In the genomic region with DNA sequence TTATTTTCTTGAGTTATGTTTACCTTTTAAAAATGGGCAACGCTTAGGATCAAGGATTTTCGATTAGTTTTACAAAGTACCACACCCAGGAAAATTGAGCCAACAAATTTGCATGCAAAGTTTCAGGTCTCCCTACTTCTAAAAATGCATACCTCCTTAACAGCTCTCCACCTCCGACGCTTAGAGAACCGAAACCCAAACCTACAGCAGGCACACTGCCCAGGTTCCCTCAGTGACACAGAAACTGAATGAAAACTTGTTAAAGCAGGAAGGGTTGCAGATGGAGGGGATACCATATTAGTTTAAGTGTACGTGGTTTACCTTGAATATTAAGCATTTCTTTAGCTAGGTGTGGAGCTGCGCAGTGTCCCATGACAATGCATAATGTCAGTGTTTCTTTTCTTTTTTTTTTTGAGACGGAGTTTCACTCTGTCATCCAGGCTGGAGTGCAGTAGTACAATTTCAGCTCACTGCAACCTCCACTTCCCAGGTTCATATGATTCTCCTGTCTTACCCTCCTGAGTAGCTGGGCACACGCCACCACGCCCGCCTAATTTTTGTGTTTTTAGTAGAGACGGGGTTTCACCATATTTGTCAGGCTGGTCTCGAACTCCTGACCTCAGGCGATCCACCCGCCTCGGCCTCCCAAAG, we compare ENCODE assay signal across 8 cellular contexts. TPM values are rescaled to one million over a fixed set of nuclear protein-coding genes. Genes with fewer than 3 reads are reported as not detected.
DNase-seq lines count a peak whose midpoint lies in the region; ATAC-seq and TF ChIP-seq lines count a peak whose summit lies in the region.

No MANE protein-coding gene starts in this region.

- no peaks in the 10 kb centered on the region for H3K27me3 ChIP-seq in thyroid gland

- TF ChIP-seq POLR2A in thyroid gland (IDR thresholded peaks at IDR 0.05), result no peak

- H3K27ac Mint-ChIP-seq in activated T-cell treated with anti-CD3 and anti-CD28 coated beads, Interleukin-2, amount 50 U/mL, for 24 hours, result peak overlapping the region; percentile 70
- peak overlapping the region; percentile 97 for H3K27ac Mint-ChIP-seq in T-helper 17 cell

- DNase-seq in activated T-cell treated with anti-CD3 and anti-CD28 coated beads, Interleukin-2, amount 50 U/mL, for 24 hours, result no peak
- no peak for DNase-seq in activated T-cell treated with anti-CD3 and anti-CD28 coated beads, Interleukin-2, amount 50 U/mL, for 1 hour
- no peak for DNase-seq in T-helper 17 cell
- peak; percentile 10 for DNase-seq in stimulated activated CD4-positive, alpha-beta T cell treated with anti-CD3 and anti-CD28 coated beads, Interleukin-12 subunit alpha, Interleukin-12 subunit beta, amount 100 ng/mL, for 4 hours
- no peak for DNase-seq in sciatic nerve (ENCODE audit: low spot score)
- DNase-seq in NCI-H2029 (lab: John Stamatoyannopoulos, UW), result no peak
- no peak for DNase-seq in thyroid gland

- no peak for TF ChIP-seq CTCF in thyroid gland (IDR thresholded peaks at IDR 0.05)

- H3K4me3 ChIP-seq in thyroid gland (replicated peaks in 1 of 3), result no peak overlapping the region

- no peak overlapping the region for H3K27ac ChIP-seq in thyroid gland

- H3K36me3 ChIP-seq in thyroid gland, result peaks cover 0 to under 1% of the 10 kb centered on the region in 2 donors

- peaks cover 8 to 9% of the 10 kb centered on the region in 2 donors for H3K4me1 ChIP-seq in thyroid gland

- peak overlapping the region; percentile 31 for H3K4me3 Mint-ChIP-seq in activated T-cell treated with anti-CD3 and anti-CD28 coated beads, Interleukin-2, amount 50 U/mL, for 24 hours
- H3K4me3 Mint-ChIP-seq in T-helper 17 cell, result peak overlapping the region; percentile 85

- H3K9me3 Mint-ChIP-seq in activated T-cell treated with anti-CD3 and anti-CD28 coated beads, Interleukin-2, amount 50 U/mL, for 24 hours, result no peaks in the 10 kb centered on the region

- ATAC-seq in HG03039 (IDR thresholded peaks at IDR 0.05; ENCODE audit: unreplicated experiment) (peak; percentile 69), T-helper 17 cell (peak; percentile 23), sciatic nerve (no peak)

- peaks cover 53% of the 10 kb centered on the region for H3K4me1 Mint-ChIP-seq in activated T-cell treated with anti-CD3 and anti-CD28 coated beads, Interleukin-2, amount 50 U/mL, for 24 hours (ENCODE audit: low read depth)
- H3K4me1 Mint-ChIP-seq in T-helper 17 cell, result peaks cover 54% of the 10 kb centered on the region

- 72 to 77% methylated on average over 16 of the region's 16 CpGs for WGBS in thyroid gland, 2 donors

- H3K27me3 Mint-ChIP-seq in activated T-cell treated with anti-CD3 and anti-CD28 coated beads, Interleukin-2, amount 50 U/mL, for 24 hours, result no peaks in the 10 kb centered on the region
- no peaks in the 10 kb centered on the region for H3K27me3 Mint-ChIP-seq in T-helper 17 cell

- peaks cover 37% of the 10 kb centered on the region for H3K36me3 Mint-ChIP-seq in activated T-cell treated with anti-CD3 and anti-CD28 coated beads, Interleukin-2, amount 50 U/mL, for 24 hours (ENCODE audit: low read depth)
- peaks cover 3% of the 10 kb centered on the region for H3K36me3 Mint-ChIP-seq in T-helper 17 cell (ENCODE audit: low read depth)

- intact Hi-C loops in sciatic nerve (cut with DNase I), result no loop called here
- intact Hi-C loops in thyroid gland (cut with DNase I), result loop anchor here (10.0 kb wide), 1 partner anchor 349 kb away; no protein-coding TSS in a partner anchor

- H3K9me3 ChIP-seq in T-helper 17 cell (ENCODE audit: control insufficient read depth, low read length, poor library complexity, severe bottlenecking), result no peaks in the 10 kb centered on the region
- no peaks in the 10 kb centered on the region for H3K9me3 ChIP-seq in thyroid gland

RNA-seq across cellular contexts. Expression of gene SUB1, which starts 1.6 kb away (rescaled TPM):
- total RNA-seq in T-helper 17 cell (100 to 1,000 TPM; 311 to 325 TPM), sciatic nerve (147 TPM), thyroid gland (100 to 1,000 TPM in 2 of 4 donors, 10 to 100 TPM in 2; 62.7 to 217 (median 113) TPM)
